ENCODE assay signal across 8 cellular contexts in genomic region chr6:26660096-26660425, GRCh38. TPM values are rescaled to one million over a fixed set of nuclear protein-coding genes. Genes with fewer than 3 reads are reported as not detected.
DNase-seq lines count a peak whose midpoint lies in the region; ATAC-seq and TF ChIP-seq lines count a peak whose summit lies in the region.

No MANE protein-coding gene starts in this region.

- H3K27ac ChIP-seq in PC-3 (ENCODE audit: low read length) (no peak overlapping the region), duodenal mucosa (ENCODE audit: low read depth, low read length) (no peak overlapping the region), muscle layer of colon (ENCODE audit: low read depth, low read length) (peak overlapping the region; percentile 87)

- POLR2A ChIA-PET in PC-3 (lab: Charles Lee; ENCODE audit: unreplicated experiment), result no interaction called here

- H3K4me3 ChIP-seq in PC-3 (ENCODE audit: low read length) (peak overlapping the region; percentile 75), duodenal mucosa (ENCODE audit: low read depth in 1 of 2, low read length in 2 of 2) (peak overlapping the region; percentile 75 to 96), muscle layer of colon (ENCODE audit: low read depth in 1 of 2, low read length in 2 of 2) (peak overlapping the region; percentile 82 to 87)

- BruUV-seq in PC-3 (replicated peaks; lab: Mats Ljungman, UMichigan), result TSS peak; percentile 93

- H3K79me2 ChIP-seq in PC-3 (ENCODE audit: low read length), result peaks cover 28% of the 10 kb centered on the region

- ATAC-seq in HG02763 (IDR thresholded peaks at IDR 0.05; ENCODE audit: unreplicated experiment) (peak; percentile 10), PC-3 (peak; percentile 40)

- H2AFZ ChIP-seq in PC-3 (ENCODE audit: low read length), result peak overlapping the region; percentile 99

- no peaks in the 10 kb centered on the region for H3K9me3 Mint-ChIP-seq in activated naive CD4-positive, alpha-beta T cell treated with anti-CD3 and anti-CD28 coated beads, Interleukin-2, amount 50 U/mL, for 24 hours

- no peaks in the 10 kb centered on the region for H3K9me2 ChIP-seq in PC-3 (replicated peaks; ENCODE audit: low read length)

- H3K9me3 ChIP-seq in PC-3 (ENCODE audit: low read length) (no peaks in the 10 kb centered on the region), duodenal mucosa (ENCODE audit: control insufficient read depth in 1 of 2, low read length in 2 of 2) (no peaks in the 10 kb centered on the region), muscle layer of colon (ENCODE audit: low read length) (no peaks in the 10 kb centered on the region)

- peak overlapping the region; percentile 87 for H3K4me3 Mint-ChIP-seq in activated naive CD4-positive, alpha-beta T cell treated with anti-CD3 and anti-CD28 coated beads, Interleukin-2, amount 50 U/mL, for 24 hours

- H3K36me3 ChIP-seq in PC-3 (ENCODE audit: low read depth, low read length) (peaks cover 26% of the 10 kb centered on the region), duodenal mucosa (ENCODE audit: control insufficient read depth in 1 of 2, insufficient read depth in 2 of 2, low read length in 2 of 2) (peaks cover 0 to 7% of the 10 kb centered on the region in 2 donors), muscle layer of colon (ENCODE audit: insufficient read depth, low read length) (peaks cover 12% of the 10 kb centered on the region)

- CTCF ChIA-PET in PC-3 (lab: Charles Lee), result no interaction called here

- peak; percentile 31; the same call in 1 of the 2 replicates for TF ChIP-seq CTCF in PC-3 (conservative IDR thresholded peaks at IDR 0.05; ENCODE audit: low read depth, low read length)

- intact Hi-C loops in PC-3 (cut with micrococcal nuclease), result loop anchor here (1.0 kb wide), 1 partner anchor 53 kb away; no protein-coding TSS in a partner anchor

- peaks cover 10% of the 10 kb centered on the region for H3K36me3 Mint-ChIP-seq in activated naive CD4-positive, alpha-beta T cell treated with anti-CD3 and anti-CD28 coated beads, Interleukin-2, amount 50 U/mL, for 24 hours

- DNase-seq in activated naive CD4-positive, alpha-beta T cell (lab: John Stamatoyannopoulos, UW), result no peak
- DNase-seq in PC-3, result peak; percentile 23
- DNase-seq in activated effector memory CD4-positive, alpha-beta T cell treated with Interleukin-2 at 50 U/mL for 16 hours, result no peak
- no peak for DNase-seq in Ammon's horn (ENCODE audit: low spot score)

- H4K20me1 ChIP-seq in PC-3 (ENCODE audit: low read length), result no peaks in the 10 kb centered on the region

- H3K27me3 ChIP-seq in PC-3 (ENCODE audit: low read length) (peaks cover 13% of the 10 kb centered on the region; the same call in 1 of the 2 replicates), duodenal mucosa (ENCODE audit: control insufficient read depth in 1 of 2, insufficient read depth in 2 of 2, low read length in 2 of 2) (peaks cover 0 to 4% of the 10 kb centered on the region in 2 donors), muscle layer of colon (ENCODE audit: control insufficient read depth in 1 of 2, insufficient read depth in 2 of 2, low read length in 2 of 2) (peaks cover 0 to 6% of the 10 kb centered on the region in 2 donors)

- H3K27ac Mint-ChIP-seq in activated naive CD4-positive, alpha-beta T cell treated with anti-CD3 and anti-CD28 coated beads, Interleukin-2, amount 50 U/mL, for 24 hours, result peak overlapping the region; percentile 18

- peaks cover 36% of the 10 kb centered on the region for H3K4me1 Mint-ChIP-seq in activated naive CD4-positive, alpha-beta T cell treated with anti-CD3 and anti-CD28 coated beads, Interleukin-2, amount 50 U/mL, for 24 hours

- peak overlapping the region; percentile 93 for H3K4me2 ChIP-seq in PC-3 (ENCODE audit: low read length)

- H3K27me3 Mint-ChIP-seq in activated naive CD4-positive, alpha-beta T cell treated with anti-CD3 and anti-CD28 coated beads, Interleukin-2, amount 50 U/mL, for 24 hours, result peaks cover 14% of the 10 kb centered on the region

- peaks cover 14% of the 10 kb centered on the region; the same call in 1 of the 2 replicates for H3K4me1 ChIP-seq in PC-3 (ENCODE audit: insufficient read depth, low read length)
- H3K4me1 ChIP-seq in duodenal mucosa (ENCODE audit: control insufficient read depth in 1 of 2, insufficient read depth in 2 of 2, low read length in 2 of 2), result peaks cover 14 to 24% of the 10 kb centered on the region in 2 donors
- H3K4me1 ChIP-seq in muscle layer of colon (ENCODE audit: insufficient read depth, low read length), result peaks cover 17% of the 10 kb centered on the region

- H3K9ac ChIP-seq in PC-3 (ENCODE audit: low read length), result peak overlapping the region; percentile 73
- H3K9ac ChIP-seq in duodenal mucosa (ENCODE audit: low read depth in 1 of 2, low read length in 2 of 2), result peak overlapping the region; percentile 58 to 78
- peak overlapping the region; percentile 68 for H3K9ac ChIP-seq in muscle layer of colon (ENCODE audit: low read length)

- H3F3A ChIP-seq in PC-3 (ENCODE audit: low read length, unreplicated experiment), result no peaks in the 10 kb centered on the region

RNA-seq across cellular contexts. Expression of gene ZNF322, which starts 0.5 kb away (rescaled TPM):
- 9.2 and 15.7 TPM in 2 replicates for total RNA-seq in PC-3 (2014; rRNA removed)
